Comparison of ENCODE assay signal across 32 cellular contexts in the genomic region with DNA sequence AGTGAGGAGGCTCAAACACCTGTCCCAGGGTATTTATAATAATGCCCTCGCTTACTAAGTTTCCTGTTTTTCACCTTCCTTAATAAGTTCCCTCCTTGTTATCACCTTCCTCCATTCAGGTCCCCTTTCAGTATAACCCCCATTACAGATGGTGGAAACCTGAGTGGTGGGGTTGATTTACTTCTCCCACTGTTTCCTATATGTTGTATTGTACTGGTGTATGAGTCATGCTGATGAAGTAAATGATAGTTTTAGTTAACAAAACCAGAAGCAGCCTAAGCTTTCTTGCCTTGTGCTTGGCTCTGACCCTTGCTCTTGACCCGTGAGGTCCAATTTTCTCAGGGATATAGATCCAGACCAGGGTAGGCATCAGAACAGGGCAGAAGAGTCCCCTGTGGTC. TPM values are rescaled to one million over a fixed set of nuclear protein-coding genes. Genes with fewer than 3 reads are reported as not detected.
"Had no signal": no experiment of that assay in that cellular context is flagged by ENCODE, and none has a peak within 500 bp of the region (broad histone marks: within the 10 kb centered on the region; RNA-seq: fewer than 3 reads in every experiment).

No MANE protein-coding gene starts in this region.

- H3K4me3 Mint-ChIP-seq: activated CD4-positive, alpha-beta memory T cell treated with anti-CD3 and anti-CD28 coated beads for 36 hours; activated CD4-positive, alpha-beta T cell treated with anti-CD3 and anti-CD28 coated beads for 36 hours; activated CD4-positive, alpha-beta T cell treated with anti-CD3 and anti-CD28 coated beads, Interleukin-2, amount 10 ng/mL, durations not matched to agents 24 days and 14 days; activated naive CD4-positive, alpha-beta T cell treated with anti-CD3 and anti-CD28 coated beads, Interleukin-2, amount 10 ng/mL, durations not matched to agents 7 days and 5 days; activated naive CD8-positive, alpha-beta T cell treated with anti-CD3 and anti-CD28 coated beads, Interleukin-2, amount 10 ng/mL, durations not matched to agents 7 days and 5 days; activated T-cell treated with anti-CD3 and anti-CD28 coated beads, Interleukin-2, amount 50 U/mL, for 24 hours; activated T-cell treated with anti-CD3 and anti-CD28 coated beads, Interleukin-2, amount 50 U/mL, for 72 hours; brain; endodermal cell had no signal

- H3K4me3 ChIP-seq: ascending aorta, breast epithelium, cardiac muscle cell, colonic mucosa, dorsolateral prefrontal cortex, esophagus muscularis mucosa, gastrocnemius medialis, heart left ventricle had no signal

- H3K4me1 ChIP-seq: ascending aorta, breast epithelium, colonic mucosa, esophagus muscularis mucosa, foreskin keratinocyte, gastrocnemius medialis, heart left ventricle had no signal

- H3K27me3 ChIP-seq: ascending aorta, breast epithelium, cardiac muscle cell, colonic mucosa, esophagus muscularis mucosa, gastrocnemius medialis had no signal

- H3K36me3 Mint-ChIP-seq: activated CD4-positive, alpha-beta memory T cell treated with anti-CD3 and anti-CD28 coated beads for 36 hours; activated naive CD4-positive, alpha-beta T cell treated with anti-CD3 and anti-CD28 coated beads, Interleukin-2, amount 10 ng/mL, durations not matched to agents 7 days and 5 days; activated naive CD4-positive, alpha-beta T cell treated with anti-CD3 and anti-CD28 coated beads, Interleukin-2, amount 50 U/mL, for 72 hours; activated naive CD8-positive, alpha-beta T cell treated with anti-CD3 and anti-CD28 coated beads, Interleukin-2, amount 10 ng/mL, durations not matched to agents 7 days and 5 days; brain had no signal

- H3K27ac ChIP-seq: ascending aorta, breast epithelium, cardiac muscle cell, colonic mucosa, dorsolateral prefrontal cortex, esophagus muscularis mucosa, foreskin keratinocyte, gastrocnemius medialis, heart left ventricle had no signal

- H3K27ac Mint-ChIP-seq: activated CD4-positive, alpha-beta memory T cell treated with anti-CD3 and anti-CD28 coated beads for 36 hours; activated CD4-positive, alpha-beta T cell treated with anti-CD3 and anti-CD28 coated beads for 36 hours; activated CD4-positive, alpha-beta T cell treated with anti-CD3 and anti-CD28 coated beads, Interleukin-2, amount 10 ng/mL, durations not matched to agents 24 days and 14 days; activated naive CD4-positive, alpha-beta T cell treated with anti-CD3 and anti-CD28 coated beads, Interleukin-2, amount 10 ng/mL, durations not matched to agents 7 days and 5 days; activated naive CD4-positive, alpha-beta T cell treated with anti-CD3 and anti-CD28 coated beads, Interleukin-2, amount 50 U/mL, for 72 hours; activated naive CD8-positive, alpha-beta T cell treated with anti-CD3 and anti-CD28 coated beads, Interleukin-2, amount 10 ng/mL, durations not matched to agents 7 days and 5 days; activated T-cell treated with anti-CD3 and anti-CD28 coated beads, Interleukin-2, amount 50 U/mL, for 24 hours; activated T-cell treated with anti-CD3 and anti-CD28 coated beads, Interleukin-2, amount 50 U/mL, for 72 hours; brain; endodermal cell had no signal

- H3K4me1 Mint-ChIP-seq: activated naive CD4-positive, alpha-beta T cell treated with anti-CD3 and anti-CD28 coated beads, Interleukin-2, amount 10 ng/mL, durations not matched to agents 7 days and 5 days; brain had no signal

- DNase-seq: activated CD4-positive, alpha-beta memory T cell treated with anti-CD3 and anti-CD28 coated beads for 36 hours; activated CD4-positive, alpha-beta T cell treated with anti-CD3 and anti-CD28 coated beads for 36 hours; activated CD4-positive, alpha-beta T cell treated with anti-CD3 and anti-CD28 coated beads, Interleukin-2, amount 10 ng/mL, durations not matched to agents 24 days and 14 days; activated CD4-positive, CD25-positive, alpha-beta regulatory T cell; activated CD4-positive, CD25-positive, alpha-beta regulatory T cell treated with anti-CD3 and anti-CD28 coated beads, Interleukin-2, amount 50 U/mL, for 72 hours; activated CD8-positive, alpha-beta memory T cell treated with anti-CD3 and anti-CD28 coated beads, Interleukin-2, amount 50 U/mL, for 48 hours; activated gamma-delta T cell; activated naive CD4-positive, alpha-beta T cell; activated naive CD4-positive, alpha-beta T cell treated with anti-CD3 and anti-CD28 coated beads, Interleukin-2, amount 10 ng/mL, durations not matched to agents 7 days and 5 days; activated naive CD8-positive, alpha-beta T cell treated with anti-CD3 and anti-CD28 coated beads, Interleukin-2, amount 10 ng/mL, durations not matched to agents 7 days and 5 days; activated T-cell treated with anti-CD3 and anti-CD28 coated beads for 4 hours; activated T-cell treated with anti-CD3 and anti-CD28 coated beads, Interleukin-2, amount 50 U/mL, for 24 hours; activated T-cell treated with anti-CD3 and anti-CD28 coated beads, Interleukin-2, amount 50 U/mL, for 72 hours; central memory CD4-positive, alpha-beta T cell; cerebellar nuclear complex; colonic mucosa; dorsolateral prefrontal cortex; effector memory CD4-positive, alpha-beta T cell; endodermal cell; erythroblast; foreskin keratinocyte; gastrocnemius medialis; glutamatergic neuron; heart left ventricle; T-helper 2 cell had no signal

- H3K9me3 Mint-ChIP-seq: activated CD4-positive, alpha-beta memory T cell treated with anti-CD3 and anti-CD28 coated beads for 36 hours; activated naive CD4-positive, alpha-beta T cell treated with anti-CD3 and anti-CD28 coated beads, Interleukin-2, amount 10 ng/mL, durations not matched to agents 7 days and 5 days; activated T-cell treated with anti-CD3 and anti-CD28 coated beads, Interleukin-2, amount 50 U/mL, for 24 hours; brain; endodermal cell had no signal

- ATAC-seq: activated CD4-positive, alpha-beta T cell treated with anti-CD3 and anti-CD28 coated beads for 36 hours; activated naive CD4-positive, alpha-beta T cell treated with anti-CD3 and anti-CD28 coated beads, Interleukin-2, amount 50 U/mL, for 72 hours; activated T-cell treated with anti-CD3 and anti-CD28 coated beads, Interleukin-2, amount 50 U/mL, for 72 hours; foreskin keratinocyte; gastrocnemius medialis; heart left ventricle had no signal

- H3K27me3 Mint-ChIP-seq: activated CD4-positive, alpha-beta T cell treated with anti-CD3 and anti-CD28 coated beads, Interleukin-2, amount 10 ng/mL, durations not matched to agents 24 days and 14 days; activated naive CD8-positive, alpha-beta T cell treated with anti-CD3 and anti-CD28 coated beads, Interleukin-2, amount 10 ng/mL, durations not matched to agents 7 days and 5 days had no signal

- H3K9me3 ChIP-seq: ascending aorta, breast epithelium, colonic mucosa, esophagus muscularis mucosa, gastrocnemius medialis, heart left ventricle had no signal

- H3K36me3 ChIP-seq: ascending aorta, breast epithelium, cardiac muscle cell, colonic mucosa, esophagus muscularis mucosa, gastrocnemius medialis, heart left ventricle had no signal

RNA-seq across cellular contexts. Expression of a gene that starts 22.3 kb away (rescaled TPM):
- total RNA-seq: activated naive CD8-positive, alpha-beta T cell treated with anti-CD3 and anti-CD28 coated beads, Interleukin-2, amount 10 ng/mL, durations not matched to agents 7 days and 5 days; ascending aorta; cardiac muscle cell; foreskin keratinocyte; heart left ventricle; T-helper 1 cell treated with Interleukin-12 subunit alpha and Interleukin-12 subunit beta and Interleukin-4 antibody, amounts not matched to agents 30 ng/mL and 1 ng/mL, for 36 hours had no signal
- polyA plus RNA-seq: cardiac muscle cell, foreskin keratinocyte, heart left ventricle had no signal
